13 cellular contexts compared by ENCODE assay signal in genomic region chr9:19156026-19156474, GRCh38. TPM values are rescaled to one million over a fixed set of nuclear protein-coding genes. Genes with fewer than 3 reads are reported as not detected.
A peak's percentile ranks its signal among the peaks of the same experiment; 100 is the strongest.
DNase-seq lines count a peak whose midpoint lies in the region; ATAC-seq, FAIRE-seq and TF ChIP-seq lines count a peak whose summit lies in the region.
"Had no signal": no experiment of that assay in that cellular context is flagged by ENCODE, and none has a peak within 500 bp of the region (broad histone marks: within the 10 kb centered on the region; RNA-seq: fewer than 3 reads in every experiment).

No MANE protein-coding gene starts in this region.

- FAIRE-seq in HepG2 (lab: Jason Lieb, UNC): peak; percentile 62

- CTCF ChIA-PET in HepG2 (lab: Yijun Ruan, JAX; ENCODE audit: low intra/inter-chr PET ratio, low total read pairs): interaction anchor here (1.3 kb wide), 1 partner anchor 33 kb away, joined by 3 read pairs; no protein-coding TSS in a partner anchor

- H3K4me2 ChIP-seq in HepG2 (ENCODE audit: low read depth, low read length): peak overlapping the region; percentile 65

- TF ChIP-seq EP300 in HepG2 (IDR thresholded peaks at IDR 0.05; ENCODE audit: low read depth in 2 of 2, low read length in 2 of 2) (peak in 1 of 2 experiments; percentile 73; a peak in 2 of 4 replicates), HepG2 (CRISPR knock-in tag; IDR thresholded peaks at IDR 0.05; ENCODE audit: borderline replicate concordance) (no peak)

- no peak for TF ChIP-seq POLR2A in HepG2 (IDR thresholded peaks at IDR 0.05; ENCODE audit: insufficient read depth in 1 of 2, low read depth in 2 of 2, low read length in 2 of 2)

- ATAC-seq in GM18511 (IDR thresholded peaks at IDR 0.05; ENCODE audit: unreplicated experiment) (peak; percentile 49), HepG2 (peak; percentile 14)
- ATAC-seq: HCT116; naive thymus-derived CD4-positive, alpha-beta T cell had no signal

- in situ Hi-C loops in HepG2 (cut with HindIII; ENCODE audit: extremely low pct_ligation_motif_present, low pct_unique_long_range_greater_than_20kb): no loop called here

- no CpG with 5 or more reads among the region's 2 CpGs for WGBS in HepG2 (ENCODE audit: low lambda C conversion rate)

- H3K27ac ChIP-seq in HepG2 (ENCODE audit: extremely low read length, insufficient read depth, low read length) (peak overlapping the region; percentile 83), coronary artery (peak overlapping the region in 1 of 2 donors; percentile 46)
- H3K27ac ChIP-seq: C4-2B, sigmoid colon, stomach had no signal

- H3K79me2 ChIP-seq in HepG2 (ENCODE audit: insufficient read depth, low read length): no peaks in the 10 kb centered on the region

- peak overlapping the region; percentile 57 for H3K9ac ChIP-seq in HepG2 (ENCODE audit: insufficient read depth, low read depth, low read length)

- peak; percentile 36 for TF ChIP-seq CTCF in HepG2 (CRISPR knock-in tag; IDR thresholded peaks at IDR 0.05)
- TF ChIP-seq CTCF in coronary artery (IDR thresholded peaks at IDR 0.05): no peak

- no peak overlapping the region for H3K4me3 ChIP-seq in Jurkat, Clone E6-1 (ENCODE audit: low read length)
- peak overlapping the region in 1 of 3 experiments; percentile 22; a peak in 2 of 6 replicates for H3K4me3 ChIP-seq in HepG2 (replicated peaks in 1 of 3; ENCODE audit: insufficient read depth in 1 of 3, low read depth in 2 of 3, low read length in 3 of 3)
- no peak overlapping the region for H3K4me3 ChIP-seq in coronary artery
- H3K4me3 ChIP-seq: heart right ventricle, sigmoid colon, stomach had no signal

- no peaks in the 10 kb centered on the region for H3K36me3 ChIP-seq in HepG2 (replicated peaks in 1 of 2; ENCODE audit: control insufficient read depth in 1 of 2, insufficient read depth in 2 of 2, low read length in 2 of 2)
- H3K36me3 ChIP-seq: heart right ventricle, sigmoid colon, stomach had no signal

- intact Hi-C loops in HepG2 (cut with micrococcal nuclease; ENCODE audit: unreplicated experiment): no loop called here

- peaks cover 98% of the 10 kb centered on the region for H3K4me1 ChIP-seq in HepG2 (ENCODE audit: insufficient read depth, low read length)
- H3K4me1 ChIP-seq: sigmoid colon had no signal

- no peaks in the 10 kb centered on the region for H3K9me3 ChIP-seq in HepG2 (ENCODE audit: low read length)
- H3K9me3 ChIP-seq: heart right ventricle, sigmoid colon, stomach had no signal

- POLR2A ChIA-PET in HepG2 (lab: Yijun Ruan, JAX): interaction anchor here (1.0 to 3.1 kb wide), 12 partner anchors 8 to 309 kb away, joined by 3 to 14 read pairs (median 4); partner anchors contain the start of gene DENND4C

- TSS peak; percentile 37 for BruUV-seq in HepG2 (replicated peaks; lab: Mats Ljungman, UMichigan)

- no peak overlapping the region for H2AFZ ChIP-seq in HepG2 (ENCODE audit: low read length)

- no peaks in the 10 kb centered on the region for H3K27me3 ChIP-seq in HepG2 (ENCODE audit: control insufficient read depth in 1 of 2, insufficient read depth in 2 of 2, low read length in 2 of 2)
- H3K27me3 ChIP-seq: heart right ventricle, sigmoid colon, stomach had no signal

- no peaks in the 10 kb centered on the region for H4K20me1 ChIP-seq in HepG2 (ENCODE audit: insufficient read depth, low read length)

- TF ChIP-seq RAD21 in HepG2 (CRISPR knock-in tag; IDR thresholded peaks at IDR 0.05): no peak

- DNase-seq in DMS79 (lab: John Stamatoyannopoulos, UW): peak; percentile 65
- DNase-seq in Jurkat, Clone E6-1 (ENCODE audit: low read depth, low spot score): peak; percentile 61
- peak; percentile 87 for DNase-seq in HepG2 (ENCODE audit: low spot score)
- no peak for DNase-seq in HuH-7 (ENCODE audit: low spot score)
- DNase-seq in coronary artery (ENCODE audit: low spot score): no peak
- DNase-seq in stimulated activated CD4-positive, alpha-beta T cell treated with anti-CD3 and anti-CD28 coated beads, Interleukin-2, amount 100 ng/mL, for 48 hours: no peak
- DNase-seq: stomach had no signal

TF ChIP-seq in HepG2, 621 proteins besides CTCF, POLR2A, EP300 and RAD21 (continues in another document):
- TF ChIP-seq EEA1 (CRISPR knock-in tag; IDR thresholded peaks at IDR 0.05; ENCODE audit: borderline replicate concordance) (no peak), HDAC6 (IDR thresholded peaks at IDR 0.05; ENCODE audit: low read depth, low read length) (no peak), ZNF484 (CRISPR knock-in tag; IDR thresholded peaks at IDR 0.05; ENCODE audit: borderline replicate concordance, low read depth) (no peak), DPF2 (CRISPR knock-in tag; IDR thresholded peaks at IDR 0.05; ENCODE audit: borderline replicate concordance, low read depth) (no peak), ZNF549 (CRISPR knock-in tag; IDR thresholded peaks at IDR 0.05) (no peak), KDM4B (CRISPR knock-in tag; IDR thresholded peaks at IDR 0.05) (no peak), GTF2F1 (IDR thresholded peaks at IDR 0.05; ENCODE audit: low read length) (no peak)

RNA-seq across cellular contexts. Expression of gene PLIN2, which starts 28.8 kb away (rescaled TPM):
- 3.6 TPM for polyA plus RNA-seq in Jurkat, Clone E6-1 (2012; ENCODE audit: insufficient read depth, insufficient read length)
- 173 and 246 TPM in 2 replicates for total RNA-seq in HepG2 (2016; rRNA removed; fragmentation: Illumina TruSeq; extraction: Trizol)
- total RNA-seq in HepG2 (2016; cell fraction: cytosol; rRNA removed; fragmentation: Illumina TruSeq; extraction: Trizol; ENCODE audit: low read depth): 50.1 and 56.5 TPM in 2 replicates
- total RNA-seq in HepG2 (2016; cell fraction: insoluble cytoplasmic fraction; rRNA removed; fragmentation: Illumina TruSeq; extraction: Trizol): 166 and 239 TPM in 2 replicates
- 84.9 and 96.5 TPM in 2 replicates for total RNA-seq in HepG2 (2016; cell fraction: membrane; rRNA removed; fragmentation: Illumina TruSeq; extraction: Trizol)
- total RNA-seq in HepG2 (2016; cell fraction: nucleus; rRNA removed; fragmentation: Illumina TruSeq; extraction: Trizol): 91.2 and 93.1 TPM in 2 replicates
- polyA plus RNA-seq in HepG2 (2011; rRNA removed): 822 and 951 TPM in 2 replicates
- polyA plus RNA-seq in HepG2 (2011; cell fraction: cytosol; rRNA removed): 1,188 and 1,378 TPM in 2 replicates
- 444 and 605 TPM in 2 replicates for polyA plus RNA-seq in HepG2 (2011; cell fraction: nucleus; rRNA removed)
- polyA plus RNA-seq in HepG2 (2012): 656 and 669 TPM in 2 replicates
- 43.1 and 46.9 TPM in 2 replicates for polyA plus RNA-seq in HepG2 (2016; cell fraction: cytosol; fragmentation: Illumina TruSeq; extraction: Trizol; ENCODE audit: low read depth)
- polyA plus RNA-seq in HepG2 (2016; cell fraction: insoluble cytoplasmic fraction; fragmentation: Illumina TruSeq; extraction: Trizol; ENCODE audit: low read depth): 237 and 238 TPM in 2 replicates
- polyA plus RNA-seq in HepG2 (2016; cell fraction: membrane; fragmentation: Illumina TruSeq; extraction: Trizol; ENCODE audit: low read depth): 58.7 and 59.1 TPM in 2 replicates
- 110 and 124 TPM in 2 replicates for polyA plus RNA-seq in HepG2 (2016; cell fraction: nucleus; fragmentation: Illumina TruSeq; extraction: Trizol; ENCODE audit: insufficient read depth, low read depth)
- 19.7 and 3,602 TPM in 2 replicates for polyA minus RNA-seq in HepG2 (2011; rRNA and poly(A)+ RNA removed; ENCODE audit: low replicate concordance)
- polyA minus RNA-seq in HepG2 (2011; cell fraction: cytosol; rRNA and poly(A)+ RNA removed): 634 and 723 TPM in 2 replicates
- polyA minus RNA-seq in HepG2 (2011; cell fraction: nucleus; rRNA and poly(A)+ RNA removed): 230 and 413 TPM in 2 replicates

RNA-seq across cellular contexts. Expression of gene HAUS6, which starts 53.3 kb away (rescaled TPM):
- polyA plus RNA-seq in Jurkat, Clone E6-1 (2012; ENCODE audit: insufficient read depth, insufficient read length): 26.5 TPM
- 31.1 and 51.3 TPM in 2 replicates for total RNA-seq in HepG2 (2016; rRNA removed; fragmentation: Illumina TruSeq; extraction: Trizol)
- 8.8 and 9.4 TPM in 2 replicates for total RNA-seq in HepG2 (2016; cell fraction: cytosol; rRNA removed; fragmentation: Illumina TruSeq; extraction: Trizol; ENCODE audit: low read depth)
- 28.3 and 49.0 TPM in 2 replicates for total RNA-seq in HepG2 (2016; cell fraction: insoluble cytoplasmic fraction; rRNA removed; fragmentation: Illumina TruSeq; extraction: Trizol)
- total RNA-seq in HepG2 (2016; cell fraction: membrane; rRNA removed; fragmentation: Illumina TruSeq; extraction: Trizol): 13.2 and 16.4 TPM in 2 replicates
- total RNA-seq in HepG2 (2016; cell fraction: nucleus; rRNA removed; fragmentation: Illumina TruSeq; extraction: Trizol): 28.7 and 30.6 TPM in 2 replicates
- polyA plus RNA-seq in HepG2 (2011; rRNA removed): 6.2 and 9.8 TPM in 2 replicates
- 3.9 and 4.5 TPM in 2 replicates for polyA plus RNA-seq in HepG2 (2011; cell fraction: cytosol; rRNA removed)
- 5.5 and 6.2 TPM in 2 replicates for polyA plus RNA-seq in HepG2 (2011; cell fraction: nucleus; rRNA removed)
- polyA plus RNA-seq in HepG2 (2012): 8.1 and 13.3 TPM in 2 replicates
- polyA plus RNA-seq in HepG2 (2016; cell fraction: cytosol; fragmentation: Illumina TruSeq; extraction: Trizol; ENCODE audit: low read depth): 0.77 and 1.1 TPM in 2 replicates
- 25.0 and 27.9 TPM in 2 replicates for polyA plus RNA-seq in HepG2 (2016; cell fraction: insoluble cytoplasmic fraction; fragmentation: Illumina TruSeq; extraction: Trizol; ENCODE audit: low read depth)
- 3.1 and 3.4 TPM in 2 replicates for polyA plus RNA-seq in HepG2 (2016; cell fraction: membrane; fragmentation: Illumina TruSeq; extraction: Trizol; ENCODE audit: low read depth)
- 36.4 and 41.0 TPM in 2 replicates for polyA plus RNA-seq in HepG2 (2016; cell fraction: nucleus; fragmentation: Illumina TruSeq; extraction: Trizol; ENCODE audit: insufficient read depth, low read depth)
- 10.4 and 16.3 TPM in 2 replicates for polyA minus RNA-seq in HepG2 (2011; rRNA and poly(A)+ RNA removed; ENCODE audit: low replicate concordance)
- 9.9 and 12.0 TPM in 2 replicates for polyA minus RNA-seq in HepG2 (2011; cell fraction: cytosol; rRNA and poly(A)+ RNA removed)
- 21.0 and 21.8 TPM in 2 replicates for polyA minus RNA-seq in HepG2 (2011; cell fraction: nucleus; rRNA and poly(A)+ RNA removed)

Comparison
In these comparisons a context has a peak if more than half of its experiments do, and no peak if none do; other contexts are left out.
1. DNase-seq: peak in DMS79 (single experiment), Jurkat, Clone E6-1 (single experiment) and HepG2 (single experiment); none in HuH-7 (single experiment), coronary artery (single experiment) and stimulated activated CD4-positive, alpha-beta T cell treated with anti-CD3 and anti-CD28 coated beads, Interleukin-2, amount 100 ng/mL, for 48 hours (0 of 2).